11 cellular contexts compared by ENCODE assay signal in genomic region chr4:86653237-86653865, GRCh38. TPM values are rescaled to one million over a fixed set of nuclear protein-coding genes. Genes with fewer than 3 reads are reported as not detected.
A peak's percentile ranks its signal among the peaks of the same experiment; 100 is the strongest.
DNase-seq lines count a peak whose midpoint lies in the region; ATAC-seq and TF ChIP-seq lines count a peak whose summit lies in the region.
"Had no signal": no experiment of that assay in that cellular context is flagged by ENCODE, and none has a peak within 500 bp of the region (broad histone marks: within the 10 kb centered on the region; RNA-seq: fewer than 3 reads in every experiment).

No MANE protein-coding gene starts in this region.

- intact Hi-C loops in right lobe of liver (cut with DNase I), result no loop called here

- no peak overlapping the region for H3K9ac ChIP-seq in DND-41 (ENCODE audit: low read depth, low read length)
- no peak overlapping the region for H3K9ac ChIP-seq in adipocyte (ENCODE audit: low read length)

- H3K27ac ChIP-seq in DND-41 (ENCODE audit: low read length) (no peak overlapping the region), HL-60 (replicated peaks) (no peak overlapping the region), right lobe of liver (no peak overlapping the region)
- H3K27ac ChIP-seq: neutrophil had no signal

- no peaks in the 10 kb centered on the region for H3K4me1 ChIP-seq in DND-41 (ENCODE audit: insufficient read depth, low read length)
- H3K4me1 ChIP-seq in adipocyte (ENCODE audit: control insufficient read depth, insufficient read depth, low read length), result no peaks in the 10 kb centered on the region
- H3K4me1 ChIP-seq in right lobe of liver, result no peaks in the 10 kb centered on the region

- H3K27me3 ChIP-seq in DND-41 (ENCODE audit: insufficient read depth, low read length, poor library complexity), result no peaks in the 10 kb centered on the region
- no peaks in the 10 kb centered on the region for H3K27me3 ChIP-seq in HL-60 (ENCODE audit: insufficient read depth, poor library complexity, severe bottlenecking)
- no peaks in the 10 kb centered on the region for H3K27me3 ChIP-seq in adipocyte (replicated peaks; ENCODE audit: control insufficient read depth, insufficient read depth, low read length)
- no peaks in the 10 kb centered on the region for H3K27me3 ChIP-seq in right lobe of liver
- H3K27me3 ChIP-seq: neutrophil had no signal

- TF ChIP-seq CTCF in DND-41 (IDR thresholded peaks at IDR 0.05; ENCODE audit: borderline replicate concordance, extremely low read depth, low read length, poor library complexity, severe bottlenecking) (peak; percentile 53), HL-60 (IDR thresholded peaks at IDR 0.05; ENCODE audit: insufficient read depth, low read length) (peak; percentile 30), right lobe of liver (IDR thresholded peaks at IDR 0.05) (peak; percentile 18 to 32 (median 22))

- peak; percentile 10 for DNase-seq in DND-41
- peak in 1 of 2 experiments; percentile 4 for DNase-seq in HL-60 (ENCODE audit: low read depth in 1 of 2, low spot score in 1 of 2)
- no peak for DNase-seq in adipocyte (ENCODE audit: low read depth)
- DNase-seq in right lobe of liver, result no peak
- no peak for DNase-seq in activated gamma-delta T cell (lab: John Stamatoyannopoulos, UW)
- no peak for DNase-seq in AG20443 (ENCODE audit: low spot score)
- DNase-seq: hippocampal formation, NCI-H1105 had no signal

- ATAC-seq in DND-41 (ENCODE audit: insufficient read depth, low read depth) (no peak), right lobe of liver (no peak), HG02981 (IDR thresholded peaks at IDR 0.05; ENCODE audit: unreplicated experiment) (no peak), GM21825 (IDR thresholded peaks at IDR 0.05; ENCODE audit: unreplicated experiment) (no peak)

- no peak overlapping the region for H3K4me2 ChIP-seq in DND-41 (ENCODE audit: insufficient read depth, low read length)

- H3K36me3 ChIP-seq in DND-41 (ENCODE audit: insufficient read depth, low read length) (no peaks in the 10 kb centered on the region), adipocyte (ENCODE audit: control insufficient read depth, insufficient read depth, low read length, severe bottlenecking) (peaks cover 5% of the 10 kb centered on the region), right lobe of liver (no peaks in the 10 kb centered on the region)
- H3K36me3 ChIP-seq: neutrophil had no signal

- H2AFZ ChIP-seq in DND-41 (ENCODE audit: low read depth, low read length), result no peak overlapping the region

- no peak for TF ChIP-seq POLR2A in right lobe of liver (IDR thresholded peaks at IDR 0.05)

- 41% methylated on average over 4 of the region's 4 CpGs for WGBS in right lobe of liver (ENCODE audit: insufficient coverage, low coverage, low lambda C conversion rate, missing lambda C conversion rate)

- H3K9me3 ChIP-seq in DND-41 (ENCODE audit: insufficient read depth, low read length, severe bottlenecking), result peaks cover 7% of the 10 kb centered on the region
- peaks cover 36% of the 10 kb centered on the region for H3K9me3 ChIP-seq in adipocyte (ENCODE audit: control insufficient read depth, low read length)
- peaks cover 0 to 22% (median 2%) of the 10 kb centered on the region in 4 donors for H3K9me3 ChIP-seq in right lobe of liver
- H3K9me3 ChIP-seq: neutrophil had no signal

- H3K4me3 ChIP-seq in DND-41 (ENCODE audit: low read depth in 1 of 2, low read length in 2 of 2), result no peak overlapping the region
- H3K4me3 ChIP-seq in HL-60 (replicated peaks; ENCODE audit: insufficient read depth, low read length), result no peak overlapping the region
- peak overlapping the region; percentile 41 for H3K4me3 ChIP-seq in adipocyte (ENCODE audit: low read length)
- H3K4me3 ChIP-seq in right lobe of liver, result no peak overlapping the region

- no peaks in the 10 kb centered on the region for H3K79me2 ChIP-seq in DND-41 (ENCODE audit: insufficient read depth, low read length)

- H4K20me1 ChIP-seq in DND-41 (ENCODE audit: insufficient read depth, low read length), result no peaks in the 10 kb centered on the region

RNA-seq across cellular contexts. Expression of gene PTPN13, which starts 59.2 kb away (rescaled TPM):
- 1 to 10 TPM in 3 of 6 experiments, under 1 TPM in 3; 0.73 to 2.2 (median 1.0) TPM for total RNA-seq in right lobe of liver
